In the genomic region with DNA sequence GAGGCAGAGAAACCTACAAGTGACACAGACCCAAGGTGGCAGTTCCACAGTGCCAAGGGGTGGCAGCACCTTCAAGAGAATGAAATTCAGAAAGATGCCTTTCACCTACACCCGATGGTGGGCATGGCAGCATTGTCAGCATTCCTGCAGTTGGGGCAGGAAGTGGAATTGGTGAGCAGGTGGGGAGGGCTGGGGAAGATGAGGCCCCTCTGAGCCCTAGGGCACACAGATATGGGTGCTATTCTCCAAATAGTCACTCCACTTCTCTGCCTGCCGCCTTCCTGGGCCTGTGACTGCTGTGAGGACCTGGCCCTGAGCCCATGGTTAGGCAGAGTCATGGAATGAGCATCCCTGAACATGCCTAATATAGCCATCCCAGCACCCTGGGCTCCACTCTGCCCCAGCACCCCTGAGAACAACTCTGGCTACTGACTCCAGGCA, we compare ENCODE assay signal across 13 cellular contexts. TPM values are rescaled to one million over a fixed set of nuclear protein-coding genes. Genes with fewer than 3 reads are reported as not detected.
DNase-seq lines count a peak whose midpoint lies in the region; ATAC-seq and TF ChIP-seq lines count a peak whose summit lies in the region.
"Had no signal": no experiment of that assay in that cellular context is flagged by ENCODE, and none has a peak within 500 bp of the region (broad histone marks: within the 10 kb centered on the region; RNA-seq: fewer than 3 reads in every experiment).

No MANE protein-coding gene starts in this region.

- POLR2A ChIA-PET in SK-N-SH (lab: Yijun Ruan, JAX), result interaction anchor here (1.0 to 1.4 kb wide), 3 partner anchors 8 to 86 kb away, joined by 3 to 8 read pairs (median 3); a partner anchor contains a TSS

- H2AFZ ChIP-seq in GM23248 (no peak overlapping the region), SK-N-SH (ENCODE audit: low read depth) (no peak overlapping the region)

- H3K4me2 ChIP-seq in GM23248 (ENCODE audit: unreplicated experiment) (no peak overlapping the region), SK-N-SH (peak overlapping the region; percentile 40; the same call in 1 of the 2 replicates)

- ATAC-seq in gastrocnemius medialis, result no peak
- no peak for ATAC-seq in GM19324 (IDR thresholded peaks at IDR 0.05; ENCODE audit: low FRiP score, unreplicated experiment)
- ATAC-seq: T-helper 17 cell had no signal

- TF ChIP-seq CTCF in SK-N-SH (IDR thresholded peaks at IDR 0.05) (peak; percentile 35), foreskin fibroblast (IDR thresholded peaks at IDR 0.05; ENCODE audit: low read depth, low read length) (no peak), gastrocnemius medialis (IDR thresholded peaks at IDR 0.05 in 4 of 5, conservative IDR thresholded peaks at IDR 0.05 in 1 of 5) (no peak)

- H4K20me1 ChIP-seq in GM23248 (ENCODE audit: insufficient read depth) (no peaks in the 10 kb centered on the region), SK-N-SH (ENCODE audit: insufficient read depth) (no peaks in the 10 kb centered on the region)

- intact Hi-C loops in gastrocnemius medialis (cut with DNase I; ENCODE audit: low total_unique reads), result loop anchor here (1.0 to 2.0 kb wide), 3 partner anchors 19 to 75 kb away; a partner anchor contains a TSS

- H3K9me2 ChIP-seq in GM23248 (ENCODE audit: insufficient read depth), result no peaks in the 10 kb centered on the region
- H3K9me2 ChIP-seq in SK-N-SH, result no peaks in the 10 kb centered on the region

- TF ChIP-seq EP300 in SK-N-SH (IDR thresholded peaks at IDR 0.05; ENCODE audit: borderline replicate concordance in 1 of 2, low read depth in 1 of 2, low read length in 1 of 2), result no peak

- TF ChIP-seq RAD21 in SK-N-SH (IDR thresholded peaks at IDR 0.05; ENCODE audit: low read length), result peak; percentile 39

- H3K9ac ChIP-seq in GM23248, result no peak overlapping the region
- H3K9ac ChIP-seq in SK-N-SH, result no peak overlapping the region

- CTCF ChIA-PET in SK-N-SH (lab: Yijun Ruan, JAX), result interaction anchor here (0.9 to 14.7 kb wide), 21 partner anchors 10 to 238 kb away, joined by 3 to 344 read pairs (median 13); a partner anchor contains a TSS

- TF ChIP-seq POLR2A in gastrocnemius medialis (IDR thresholded peaks at IDR 0.05), result no peak

- H3K4me3 ChIP-seq in GM23248 (no peak overlapping the region), SK-N-SH (ENCODE audit: low read depth in 2 of 2, low read length in 1 of 2) (no peak overlapping the region), foreskin fibroblast (ENCODE audit: low read depth in 1 of 2, low read length in 2 of 2) (no peak overlapping the region), gastrocnemius medialis (no peak overlapping the region)

- H3K4me1 ChIP-seq in GM23248 (ENCODE audit: insufficient read depth) (peaks cover 8% of the 10 kb centered on the region; the same call in 1 of the 2 replicates), SK-N-SH (ENCODE audit: control insufficient read depth in 1 of 2, insufficient read depth in 2 of 2, low read depth in 1 of 2, low read length in 1 of 2) (peaks cover 6 to 15% of the 10 kb centered on the region in 2 experiments; a peak in 2 of 4 replicates), gastrocnemius medialis (peaks cover 16 to 26% of the 10 kb centered on the region in 2 donors)

- in situ Hi-C loops in GM23248 (cut with MboI), result loop anchor here (25.0 kb wide), 1 partner anchor 215 kb away; a partner anchor contains a TSS
- in situ Hi-C loops in gastrocnemius medialis (cut with MboI; ENCODE audit: low sequenced_read_pairs in 4 of 4), result loop anchor here in 3 of 4 donors (5.0 to 25.0 kb wide), 2 partner anchors 75 to 240 kb away; a partner anchor contains a TSS

- H3K27me3 ChIP-seq in GM23248 (replicated peaks; ENCODE audit: insufficient read depth), result no peaks in the 10 kb centered on the region
- no peaks in the 10 kb centered on the region for H3K27me3 ChIP-seq in SK-N-SH (ENCODE audit: insufficient read depth)
- H3K27me3 ChIP-seq in gastrocnemius medialis, result no peaks in the 10 kb centered on the region

- peak; percentile 91 for DNase-seq in GM23248
- DNase-seq in SK-N-SH, result no peak
- peak; percentile 77 to 90 for DNase-seq in foreskin fibroblast
- DNase-seq in gastrocnemius medialis, result no peak
- no peak for DNase-seq in DMS79 treated with DMSO at 0.1 percent for 48 hours (lab: John Stamatoyannopoulos, UW)
- no peak for DNase-seq in GM19238 (ENCODE audit: insufficient read length, low spot score)
- DNase-seq in stimulated activated CD4-positive, alpha-beta T cell treated with anti-CD3 and anti-CD28 coated beads, Interleukin-12 subunit alpha, Interleukin-12 subunit beta, amount 100 ng/mL, for 4 hours, result no peak
- DNase-seq: activated effector memory CD4-positive, alpha-beta T cell treated with anti-CD3 and anti-CD28 coated beads, Interleukin-2, amount 50 U/mL, for 16 hours; GDM1; naive thymus-derived CD8-positive, alpha-beta T cell; NCI-H1092 treated with DMSO at 0.1 percent for 48 hours; T-helper 17 cell had no signal

- H3F3A ChIP-seq in GM23248 (ENCODE audit: insufficient read depth) (peaks cover 7% of the 10 kb centered on the region), SK-N-SH (replicated peaks; ENCODE audit: insufficient read depth) (peaks cover 13% of the 10 kb centered on the region)

- 33 to 47% methylated on average over 1 to 2 of the region's 2 CpGs for WGBS in GM23248 (ENCODE audit: low coverage in 1 of 2, low lambda C conversion rate in 2 of 2, missing lambda C conversion rate in 2 of 2), 2 experiments
- 67% methylated on average over 1 of the region's 2 CpGs for WGBS in SK-N-SH (ENCODE audit: low lambda C conversion rate)

- H3K79me2 ChIP-seq in GM23248 (ENCODE audit: insufficient read depth) (no peaks in the 10 kb centered on the region), SK-N-SH (ENCODE audit: insufficient read depth) (no peaks in the 10 kb centered on the region)

- H3K27ac ChIP-seq in GM23248, result no peak overlapping the region
- peak overlapping the region in 1 of 2 experiments; percentile 42; a peak in 1 of 4 replicates for H3K27ac ChIP-seq in SK-N-SH (ENCODE audit: low read depth in 2 of 2, low read length in 1 of 2)
- H3K27ac ChIP-seq in gastrocnemius medialis, result peak overlapping the region; percentile 90 to 98 (median 94)

- H3K36me3 ChIP-seq in GM23248 (ENCODE audit: low read depth) (no peaks in the 10 kb centered on the region), SK-N-SH (replicated peaks in 1 of 2; ENCODE audit: control insufficient read depth in 1 of 2, insufficient read depth in 2 of 2, low read length in 1 of 2) (peaks cover 0 to under 1% of the 10 kb centered on the region in 2 experiments), gastrocnemius medialis (no peaks in the 10 kb centered on the region)

- H3K9me3 ChIP-seq in GM23248 (ENCODE audit: low read depth) (no peaks in the 10 kb centered on the region), SK-N-SH (no peaks in the 10 kb centered on the region), gastrocnemius medialis (no peaks in the 10 kb centered on the region)

TF ChIP-seq in SK-N-SH, 30 proteins besides CTCF, POLR2A, EP300 and RAD21:
- peak; percentile 28; the same call in 1 of the 2 replicates for TF ChIP-seq SMC3 (IDR thresholded peaks at IDR 0.05; ENCODE audit: low read depth, low read length)
- peak; percentile 72 for TF ChIP-seq NFIC (IDR thresholded peaks at IDR 0.05; ENCODE audit: borderline replicate concordance)
- peak; percentile 26; the same call in 1 of the 2 replicates for TF ChIP-seq FOSL2 (IDR thresholded peaks at IDR 0.05; ENCODE audit: borderline replicate concordance, low read depth)
- no peak for TF ChIP-seq JUND (IDR thresholded peaks at IDR 0.05)

RNA-seq across cellular contexts. Expression of a gene that starts 8.3 kb away (rescaled TPM):
- total RNA-seq in GM23248 (2014; rRNA removed; shearing (Covaris generic)), result 24.8 and 42.4 TPM in 2 replicates
- 47.9 and 48.0 TPM in 2 replicates for polyA plus RNA-seq in GM23248 (2016; fragmentation: Nextera tagmentation; extraction: Ambion mirVana)
- 42.1 and 50.5 TPM in 2 replicates for polyA plus RNA-seq in SK-N-SH (2012; rRNA removed)
- polyA plus RNA-seq in SK-N-SH (2012; cell fraction: cytosol; rRNA removed), result 23.2 and 33.5 TPM in 2 replicates
- 35.0 and 43.6 TPM in 2 replicates for polyA plus RNA-seq in SK-N-SH (2012; cell fraction: nucleus; rRNA removed)
- 100 to 1,000 TPM in 2 of 4 donors, 10 to 100 TPM in 2; 76.6 to 384 (median 229) TPM for total RNA-seq in gastrocnemius medialis
- polyA plus RNA-seq: naive thymus-derived CD8-positive, alpha-beta T cell had no signal

RNA-seq across cellular contexts. Expression of a gene that starts 49.4 kb away (rescaled TPM):
- 7.8 and 8.9 TPM in 2 replicates for total RNA-seq in GM23248 (2014; rRNA removed; shearing (Covaris generic))
- 6.1 and 6.3 TPM in 2 replicates for polyA plus RNA-seq in GM23248 (2016; fragmentation: Nextera tagmentation; extraction: Ambion mirVana)
- polyA plus RNA-seq in SK-N-SH (2012; rRNA removed), result 2.7 and 4.9 TPM in 2 replicates
- 2.5 and 2.8 TPM in 2 replicates for polyA plus RNA-seq in SK-N-SH (2012; cell fraction: cytosol; rRNA removed)
- polyA plus RNA-seq in SK-N-SH (2012; cell fraction: nucleus; rRNA removed), result 7.2 and 8.2 TPM in 2 replicates
- 10 to 100 TPM; 12.8 to 39.5 (median 22.6) TPM for total RNA-seq in gastrocnemius medialis
- total RNA-seq: naive thymus-derived CD8-positive, alpha-beta T cell; T-helper 17 cell had no signal
- polyA plus RNA-seq: naive thymus-derived CD8-positive, alpha-beta T cell had no signal

RNA-seq across cellular contexts. Expression of a gene that starts 58.3 kb away (rescaled TPM):
- 56.4 and 68.8 TPM in 2 replicates for total RNA-seq in GM23248 (2014; rRNA removed; shearing (Covaris generic))
- 116 and 123 TPM in 2 replicates for polyA plus RNA-seq in GM23248 (2016; fragmentation: Nextera tagmentation; extraction: Ambion mirVana)
- 33.6 and 51.6 TPM in 2 replicates for polyA plus RNA-seq in SK-N-SH (2012; rRNA removed)
- polyA plus RNA-seq in SK-N-SH (2012; cell fraction: cytosol; rRNA removed), result 59.3 and 72.7 TPM in 2 replicates
- polyA plus RNA-seq in SK-N-SH (2012; cell fraction: nucleus; rRNA removed), result 20.6 and 39.2 TPM in 2 replicates
- 10 to 100 TPM; 33.6 to 67.6 (median 43.3) TPM for total RNA-seq in gastrocnemius medialis

Comparison
In these comparisons a context has a peak if more than half of its experiments do, and no peak if none do; other contexts are left out.
1. DNase-seq: peak in GM23248 (single experiment) and foreskin fibroblast (2 of 2); none in SK-N-SH (single experiment), gastrocnemius medialis (0 of 2), DMS79 treated with DMSO at 0.1 percent for 48 hours (single experiment), GM19238 (single experiment) and stimulated activated CD4-positive, alpha-beta T cell treated with anti-CD3 and anti-CD28 coated beads, Interleukin-12 subunit alpha, Interleukin-12 subunit beta, amount 100 ng/mL, for 4 hours (single experiment).